In the genomic region with DNA sequence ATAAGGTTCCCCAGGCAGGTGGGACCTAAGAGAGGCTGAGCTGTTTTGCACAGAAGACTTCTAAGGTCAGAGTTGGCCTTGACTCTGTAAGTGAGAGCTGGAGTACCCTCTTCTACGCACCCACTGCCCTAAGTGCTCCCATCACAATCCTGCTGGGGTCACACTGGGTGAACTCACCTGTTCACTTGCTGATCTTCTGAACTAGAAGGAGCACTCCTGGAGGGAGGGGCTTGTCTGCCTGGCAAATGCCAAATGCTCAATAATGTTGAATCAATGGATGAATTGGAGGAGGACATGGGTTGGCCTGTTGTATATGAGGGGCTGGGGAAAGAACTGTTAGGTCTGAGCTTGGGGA, we compare ENCODE assay signal across 18 cellular contexts. TPM values are rescaled to one million over a fixed set of nuclear protein-coding genes. Genes with fewer than 3 reads are reported as not detected.
A peak's percentile ranks its signal among the peaks of the same experiment; 100 is the strongest.
DNase-seq lines count a peak whose midpoint lies in the region; ATAC-seq and TF ChIP-seq lines count a peak whose summit lies in the region.
"Had no signal": no experiment of that assay in that cellular context is flagged by ENCODE, and none has a peak within 500 bp of the region (broad histone marks: within the 10 kb centered on the region; RNA-seq: fewer than 3 reads in every experiment).

No MANE protein-coding gene starts in this region.

- H3K4me3 ChIP-seq in endodermal cell (ENCODE audit: low read length) (no peak overlapping the region), Peyer's patch (no peak overlapping the region)
- H3K4me3 ChIP-seq: right atrium auricular region, testis had no signal

- peak overlapping the region; percentile 81 for H3K27ac ChIP-seq in endodermal cell (ENCODE audit: low read depth, low read length)
- H3K27ac ChIP-seq in Peyer's patch = no peak overlapping the region
- H3K27ac ChIP-seq: testis had no signal

- H3K9me3 Mint-ChIP-seq in IgD-negative memory B cell = no peaks in the 10 kb centered on the region
- no peaks in the 10 kb centered on the region for H3K9me3 Mint-ChIP-seq in endodermal cell
- no peaks in the 10 kb centered on the region for H3K9me3 Mint-ChIP-seq in osteocyte (ENCODE audit: unreplicated experiment)
- no peaks in the 10 kb centered on the region for H3K9me3 Mint-ChIP-seq in type B pancreatic cell

- peaks cover 20 to 22% (median 20%) of the 10 kb centered on the region in 3 donors for H3K4me1 Mint-ChIP-seq in IgD-negative memory B cell
- H3K4me1 Mint-ChIP-seq in endodermal cell = peaks cover 30% of the 10 kb centered on the region
- H3K4me1 Mint-ChIP-seq in osteocyte (ENCODE audit: unreplicated experiment) = peaks cover 94% of the 10 kb centered on the region
- H3K4me1 Mint-ChIP-seq in type B pancreatic cell (ENCODE audit: unreplicated experiment) = peaks cover 51% of the 10 kb centered on the region

- ATAC-seq in GM21423 (IDR thresholded peaks at IDR 0.05; ENCODE audit: unreplicated experiment) = no peak
- ATAC-seq: activated CD4-positive, CD25-positive, alpha-beta regulatory T cell treated with anti-CD3 and anti-CD28 coated beads, Interleukin-2, amount 50 U/mL, for 24 hours; left colon had no signal

- peak overlapping the region in 2 of 3 donors; percentile 73 to 93 for H3K27ac Mint-ChIP-seq in IgD-negative memory B cell
- no peak overlapping the region for H3K27ac Mint-ChIP-seq in endodermal cell
- H3K27ac Mint-ChIP-seq in osteocyte (ENCODE audit: unreplicated experiment) = peak overlapping the region; percentile 80
- peak overlapping the region; percentile 55 for H3K27ac Mint-ChIP-seq in type B pancreatic cell

- TF ChIP-seq CTCF in endodermal cell (conservative IDR thresholded peaks at IDR 0.05) (no peak), osteocyte (IDR thresholded peaks at IDR 0.05) (no peak), type B pancreatic cell (conservative IDR thresholded peaks at IDR 0.05) (no peak), Peyer's patch (IDR thresholded peaks at IDR 0.05) (no peak)

- H3K4me1 ChIP-seq in endodermal cell (ENCODE audit: control insufficient read depth, insufficient read depth, low read length) = peaks cover 20% of the 10 kb centered on the region
- peaks cover 0 to 14% (median 6%) of the 10 kb centered on the region in 4 donors for H3K4me1 ChIP-seq in Peyer's patch

- H3K9ac ChIP-seq in endodermal cell (ENCODE audit: extremely low read depth, low read length, poor library complexity, severe bottlenecking) = no peak overlapping the region

- H3K36me3 Mint-ChIP-seq in IgD-negative memory B cell (no peaks in the 10 kb centered on the region), endodermal cell (ENCODE audit: low read depth) (peaks cover 4% of the 10 kb centered on the region), osteocyte (ENCODE audit: unreplicated experiment) (peaks cover 7% of the 10 kb centered on the region), type B pancreatic cell (peaks cover 4% of the 10 kb centered on the region)

- H3K9me3 ChIP-seq in endodermal cell (ENCODE audit: control insufficient read depth, low read length) (no peaks in the 10 kb centered on the region), Peyer's patch (no peaks in the 10 kb centered on the region)
- H3K9me3 ChIP-seq: right atrium auricular region, testis had no signal

- H3K27me3 Mint-ChIP-seq in IgD-negative memory B cell (peaks cover 4% of the 10 kb centered on the region), endodermal cell (ENCODE audit: insufficient read depth) (peaks cover 11% of the 10 kb centered on the region), osteocyte (ENCODE audit: unreplicated experiment) (no peaks in the 10 kb centered on the region), type B pancreatic cell (no peaks in the 10 kb centered on the region)

- no peaks in the 10 kb centered on the region for H3K36me3 ChIP-seq in endodermal cell (ENCODE audit: control insufficient read depth, insufficient read depth, low read length)
- H3K36me3 ChIP-seq in Peyer's patch = no peaks in the 10 kb centered on the region
- H3K36me3 ChIP-seq: right atrium auricular region had no signal

- H3K27me3 ChIP-seq in endodermal cell (ENCODE audit: control insufficient read depth, insufficient read depth, low read length, poor library complexity, severe bottlenecking) = no peaks in the 10 kb centered on the region
- no peaks in the 10 kb centered on the region for H3K27me3 ChIP-seq in Peyer's patch
- H3K27me3 ChIP-seq: right atrium auricular region, testis had no signal

- no peak for TF ChIP-seq POLR2A in Peyer's patch (IDR thresholded peaks at IDR 0.05)

- DNase-seq in endodermal cell (no peak), osteocyte (ENCODE audit: extremely low spot score, unreplicated experiment) (no peak), type B pancreatic cell (ENCODE audit: extremely low spot score, unreplicated experiment) (no peak), Peyer's patch (no peak), NCI-H2029 treated with DMSO at 0.1 percent for 48 hours (lab: John Stamatoyannopoulos, UW) (no peak)
- DNase-seq: activated naive CD4-positive, alpha-beta T cell treated with anti-CD3 and anti-CD28 coated beads, Interleukin-2, amount 50 U/mL, for 16 hours; activated T-cell treated with anti-CD3 and anti-CD28 coated beads, Interleukin-2, amount 50 U/mL, for 48 hours; AML-193; left colon; NCI-H1436; NCI-H526 treated with DMSO at 0.1 percent for 48 hours; stimulated activated CD4-positive, alpha-beta T cell treated with anti-CD3 and anti-CD28 coated beads, Interleukin-15, amount 100 ng/mL, for 24 hours; T-helper 9 cell; testis had no signal

- WGBS in endodermal cell (ENCODE audit: insufficient coverage in 1 of 2, insufficient read length in 1 of 2), 2 experiments = 90 to 95% methylated on average over 1 of the region's 1 CpG

- no peak overlapping the region for H3K4me3 Mint-ChIP-seq in IgD-negative memory B cell
- no peak overlapping the region for H3K4me3 Mint-ChIP-seq in endodermal cell
- no peak overlapping the region for H3K4me3 Mint-ChIP-seq in osteocyte (ENCODE audit: unreplicated experiment)
- H3K4me3 Mint-ChIP-seq in type B pancreatic cell = peak overlapping the region; percentile 57

RNA-seq across cellular contexts. Expression of a gene that starts 43.1 kb away (rescaled TPM):
- polyA plus RNA-seq in IgD-negative memory B cell = 447 TPM
- total RNA-seq in endodermal cell = 10 to 100 TPM; 50.5 to 67.9 TPM
- polyA plus RNA-seq in endodermal cell (2013, experiment 1 of 2) = 107 TPM
- 113 TPM for polyA plus RNA-seq in endodermal cell (2013, experiment 2 of 2)
- total RNA-seq in osteocyte = 239 and 259 TPM in 2 replicates
- 46.7 and 58.6 TPM in 2 replicates for total RNA-seq in type B pancreatic cell (ENCODE audit: low replicate concordance)
- 10 to 100 TPM; 21.7 to 49.5 (median 30.9) TPM for total RNA-seq in Peyer's patch
